20 cellular contexts compared by ENCODE assay signal in genomic region chr11:2926611-2927492, GRCh38. TPM values are rescaled to one million over a fixed set of nuclear protein-coding genes. Genes with fewer than 3 reads are reported as not detected.
A peak's percentile ranks its signal among the peaks of the same experiment; 100 is the strongest.
DNase-seq lines count a peak whose midpoint lies in the region; ATAC-seq and TF ChIP-seq lines count a peak whose summit lies in the region.
"Had no signal": no experiment of that assay in that cellular context is flagged by ENCODE, and none has a peak within 500 bp of the region (broad histone marks: within the 10 kb centered on the region; RNA-seq: fewer than 3 reads in every experiment).

No MANE protein-coding gene starts in this region.

- H3K27me3 ChIP-seq in HCT116 (ENCODE audit: insufficient read depth, low read length) (no peaks in the 10 kb centered on the region), mammary epithelial cell (ENCODE audit: insufficient read depth, low read length) (no peaks in the 10 kb centered on the region)

- in situ Hi-C loops in mammary epithelial cell (cut with MboI; ENCODE audit: low sequenced_read_pairs in 2 of 2), result no loop called here

- peak; percentile 28 for TF ChIP-seq POLR2A in HCT116 (IDR thresholded peaks at IDR 0.05; ENCODE audit: borderline replicate concordance, extremely low read depth, insufficient read depth, insufficient read length)
- no peak for TF ChIP-seq POLR2A in GM18505 (IDR thresholded peaks at IDR 0.05; ENCODE audit: borderline replicate concordance, extremely low read depth, insufficient read depth, insufficient read length)

- H3K9me3 ChIP-seq in HCT116 (ENCODE audit: control insufficient read depth in 1 of 2, insufficient read depth in 1 of 2, low read depth in 1 of 2, low read length in 2 of 2), result no peaks in the 10 kb centered on the region
- no peaks in the 10 kb centered on the region for H3K9me3 ChIP-seq in mammary epithelial cell (replicated peaks; ENCODE audit: insufficient read depth, low read length)
- no peaks in the 10 kb centered on the region for H3K9me3 ChIP-seq in mesodermal cell (ENCODE audit: control insufficient read depth, low read length)
- H3K9me3 ChIP-seq: esophagus muscularis mucosa had no signal

- CTCF ChIA-PET in HCT116 (lab: Charles Lee) (no interaction called here), mammary epithelial cell (lab: Charles Lee; ENCODE audit: low non-redundant PET) (interaction anchor here (0.5 kb wide), 1 partner anchor 250 kb away, joined by 4 read pairs; no protein-coding TSS in a partner anchor)

- WGBS in mammary epithelial cell (ENCODE audit: low coverage, missing lambda C conversion rate), result 94% methylated on average over 10 of the region's 19 CpGs
- 86 to 91% methylated on average over 15 to 16 of the region's 19 CpGs for WGBS in mesodermal cell (ENCODE audit: insufficient coverage in 2 of 2), 2 experiments

- H3K4me1 ChIP-seq in HCT116 (ENCODE audit: control insufficient read depth in 1 of 2, insufficient read depth in 2 of 2, low read length in 2 of 2) (peaks cover 34 to 66% of the 10 kb centered on the region in 2 experiments), mammary epithelial cell (ENCODE audit: insufficient read depth, low read length) (peaks cover 41% of the 10 kb centered on the region), mesodermal cell (ENCODE audit: control insufficient read depth, insufficient read depth, low read length, poor library complexity, severe bottlenecking) (peaks cover 18% of the 10 kb centered on the region)

- H4K20me1 ChIP-seq in HCT116 (ENCODE audit: insufficient read depth), result peaks cover 14% of the 10 kb centered on the region; the same call in 1 of the 2 replicates
- no peaks in the 10 kb centered on the region for H4K20me1 ChIP-seq in mammary epithelial cell (ENCODE audit: insufficient read depth, low read length)

- dilution Hi-C loops in mammary epithelial cell (cut with HindIII; ENCODE audit: low sequenced_read_pairs), result no loop called here

- no peak overlapping the region for H3K9ac ChIP-seq in HCT116 (ENCODE audit: low read length)
- no peak overlapping the region for H3K9ac ChIP-seq in mammary epithelial cell (ENCODE audit: insufficient read depth, low read length)

- ATAC-seq in HCT116, result no peak
- no peak for ATAC-seq in GM18505 (IDR thresholded peaks at IDR 0.05; ENCODE audit: unreplicated experiment)
- no peak for ATAC-seq in GM18867 (IDR thresholded peaks at IDR 0.05; ENCODE audit: unreplicated experiment)
- ATAC-seq: activated naive CD8-positive, alpha-beta T cell treated with anti-CD3 and anti-CD28 coated beads, Interleukin-2, amount 50 U/mL, for 24 hours; left lobe of liver had no signal

- H3K27ac ChIP-seq in 22Rv1 (peak overlapping the region; percentile 96), HCT116 (ENCODE audit: low read depth, low read length) (peak overlapping the region; percentile 99), mammary epithelial cell (ENCODE audit: insufficient read depth, low read depth, low read length) (no peak overlapping the region), mesodermal cell (ENCODE audit: low read depth, low read length, severe bottlenecking) (no peak overlapping the region)
- H3K27ac ChIP-seq: coronary artery, esophagus muscularis mucosa had no signal

- H3K36me3 ChIP-seq in HCT116 (ENCODE audit: control insufficient read depth in 1 of 2, insufficient read depth in 2 of 2, low read length in 2 of 2) (peaks cover 0 to 15% of the 10 kb centered on the region in 2 experiments; a peak in 2 of 4 replicates), mammary epithelial cell (ENCODE audit: insufficient read depth, low read length) (peaks cover 6% of the 10 kb centered on the region), mesodermal cell (ENCODE audit: control insufficient read depth, insufficient read depth, low read length) (peaks cover 6% of the 10 kb centered on the region)
- H3K36me3 ChIP-seq: esophagus muscularis mucosa had no signal

- intact Hi-C loops in HCT116 (cut with micrococcal nuclease), result loop anchor here (5.0 kb wide), 1 partner anchor 290 kb away; the partner anchor contains the start of gene MRGPRG
- intact Hi-C loops in mammary epithelial cell (cut with micrococcal nuclease), result no loop called here

- H3K79me2 ChIP-seq in HCT116 (ENCODE audit: insufficient read depth, low read length), result peaks cover 30% of the 10 kb centered on the region
- peaks cover 30% of the 10 kb centered on the region for H3K79me2 ChIP-seq in mammary epithelial cell (ENCODE audit: insufficient read depth, low read length)

- H2AFZ ChIP-seq in HCT116 (ENCODE audit: low read depth, low read length, poor library complexity, severe bottlenecking), result no peak overlapping the region
- no peak overlapping the region for H2AFZ ChIP-seq in mammary epithelial cell (ENCODE audit: low read depth, low read length)

- DNase-seq in HCT116 (ENCODE audit: low read depth, low spot score) (no peak), mammary epithelial cell (no peak), AG08396 (ENCODE audit: low spot score) (no peak), NCI-H1092 treated with DMSO at 0.1 percent for 48 hours (lab: John Stamatoyannopoulos, UW) (no peak)
- DNase-seq: activated CD4-positive, alpha-beta T cell treated with anti-CD3 and anti-CD28 coated beads for 48 hours; activated naive CD8-positive, alpha-beta T cell treated with anti-CD3 and anti-CD28 coated beads, Interleukin-2, amount 50 U/mL, for 24 hours; activated T-cell treated with anti-CD3 and anti-CD28 coated beads for 4 hours; DMS79; HCEC 1CT; hypothalamus; Karpas-422; NCI-H187 treated with DMSO at 0.1 percent for 48 hours; NCI-H526 treated with DMSO at 0.1 percent for 48 hours had no signal

- H3K4me2 ChIP-seq in HCT116 (ENCODE audit: low read length) (peak overlapping the region; percentile 89), mammary epithelial cell (ENCODE audit: insufficient read depth, low read depth, low read length) (peak overlapping the region; percentile 90)

- no peaks in the 10 kb centered on the region for H3K9me2 ChIP-seq in HCT116 (ENCODE audit: insufficient read depth)

- no peak for TF ChIP-seq RAD21 in HCT116 (IDR thresholded peaks at IDR 0.05; ENCODE audit: low read depth)

- H3K4me3 ChIP-seq in HCT116 (replicated peaks in 1 of 2; ENCODE audit: low read depth in 1 of 2, low read length in 2 of 2), result peak overlapping the region; percentile 61 to 93
- H3K4me3 ChIP-seq in mammary epithelial cell (replicated peaks in 1 of 3; ENCODE audit: insufficient read depth in 1 of 3, low read depth in 2 of 3, low read length in 3 of 3), result peak overlapping the region in 2 of 3 experiments; percentile 88 to 95
- H3K4me3 ChIP-seq in mesodermal cell (ENCODE audit: extremely low read depth, insufficient read depth, low read length, poor library complexity, severe bottlenecking), result peak overlapping the region; percentile 78

- RAD21 ChIA-PET in HCT116 (lab: Charles Lee; ENCODE audit: low non-redundant PET in 1 of 2, low total read pairs in 2 of 2, uncharacterized antibody in 2 of 2, unreplicated experiment in 2 of 2), result no interaction called here

- BruUV-seq in HCT116 (replicated peaks; lab: Mats Ljungman, UMichigan) (no TSS peak), mammary epithelial cell (replicated peaks; lab: Mats Ljungman, UMichigan) (no TSS peak)

- TF ChIP-seq CTCF in 22Rv1 (IDR thresholded peaks at IDR 0.05), result no peak
- no peak for TF ChIP-seq CTCF in HCT116 (IDR thresholded peaks at IDR 0.05 in 2 of 3, conservative IDR thresholded peaks at IDR 0.05 in 1 of 3; ENCODE audit: borderline replicate concordance in 1 of 3, insufficient read depth in 1 of 3, low read depth in 2 of 3, low read length in 2 of 3)
- TF ChIP-seq CTCF in mammary epithelial cell (conservative IDR thresholded peaks at IDR 0.05 in 1 of 2, IDR thresholded peaks at IDR 0.05 in 1 of 2; ENCODE audit: extremely low read depth in 1 of 2, insufficient read depth in 1 of 2, low read depth in 1 of 2, low read length in 2 of 2), result no peak

- POLR2A ChIA-PET in HCT116 (lab: Charles Lee), result interaction anchor here (3.0 to 4.5 kb wide), 2 partner anchors 14 to 34 kb away, joined by 13 to 50 read pairs; no protein-coding TSS in a partner anchor

TF ChIP-seq in HCT116, 20 proteins besides CTCF, POLR2A, EP300 and RAD21:
- TF ChIP-seq POLR2AphosphoS5 (IDR thresholded peaks at IDR 0.05; ENCODE audit: low read depth, low read length) (peak; percentile 59), EZH2 (IDR thresholded peaks at IDR 0.05) (no peak)
TF ChIP-seq in HCT116: peak in this region for 1.

RNA-seq across cellular contexts. Expression of gene PHLDA2, which starts 2.4 kb away (rescaled TPM):
- total RNA-seq in HCT116 (2021; ENCODE audit: unreplicated experiment) (309 TPM), mammary epithelial cell (100 to 1,000 TPM in 1 of 2 donors, 1 to 10 TPM in 1; 9.5 to 164 TPM)
- polyA plus RNA-seq in HCT116 (2012), result 446 and 495 TPM in 2 replicates
- polyA plus RNA-seq in mammary epithelial cell, result 81.0 TPM
- polyA minus RNA-seq in mammary epithelial cell, result 23.0 TPM
- 66.5 TPM for polyA plus RNA-seq in mesodermal cell (2013, experiment 1 of 2)
- 50.0 TPM for polyA plus RNA-seq in mesodermal cell (2013, experiment 2 of 2)

RNA-seq across cellular contexts. Expression of gene CDKN1C, which starts 41.3 kb away (rescaled TPM):
- 24.0 TPM for total RNA-seq in HCT116 (2021; ENCODE audit: unreplicated experiment)
- 15.9 and 22.3 TPM in 2 replicates for polyA plus RNA-seq in HCT116 (2012)
- total RNA-seq in mammary epithelial cell, result under 1 TPM; 0.38 to 0.50 TPM
- 0.08 TPM for polyA plus RNA-seq in mammary epithelial cell
- polyA minus RNA-seq in mammary epithelial cell, result not detected
- 126 TPM for polyA plus RNA-seq in mesodermal cell (2013, experiment 1 of 2)
- polyA plus RNA-seq in mesodermal cell (2013, experiment 2 of 2), result 129 TPM

Comparison
In these comparisons a context has a peak if more than half of its experiments do, and no peak if none do; other contexts are left out.
1. H3K27ac ChIP-seq: peak in 22Rv1 (single experiment) and HCT116 (single experiment); none in mammary epithelial cell (single experiment) and mesodermal cell (single experiment).
2. RNA of gene CDKN1C, which starts 41.3 kb away (total RNA-seq): 24.0 TPM in HCT116 (single experiment); 0.38 to 0.50 TPM in mammary epithelial cell; every median in the first group is over 10 times any median in the second.
3. Peak in every context shown above with its lines, with median percentiles within 50 percentile points of each other: H3K4me3 ChIP-seq.